ENCODE assay signal across 7 cellular contexts in genomic region chr4:74174421-74174820, GRCh38.
"Had no signal": no experiment of that assay in that cellular context is flagged by ENCODE, and none has a peak within 500 bp of the region (broad histone marks: within the 10 kb centered on the region; RNA-seq: fewer than 3 reads in every experiment).

No MANE protein-coding gene starts in this region.

- FAIRE-seq: HepG2, HTR-8/SVneo had no signal

- H3K27me3 Mint-ChIP-seq: IgD-negative memory B cell had no signal

- H3K4me3 Mint-ChIP-seq: IgD-negative memory B cell had no signal

- H3K27ac ChIP-seq: HL-60 had no signal

- DNase-seq: IMR-90, KBM-7, KG1 had no signal

- H3K27ac Mint-ChIP-seq: IgD-negative memory B cell had no signal

- ATAC-seq: HepG2 had no signal

- H3K4me1 Mint-ChIP-seq: IgD-negative memory B cell had no signal

- H3K9me3 Mint-ChIP-seq: IgD-negative memory B cell had no signal
